2 cellular contexts compared by ENCODE assay signal in genomic region chr6:25637946-25638345, GRCh38.
TF ChIP-seq lines count a peak whose summit lies in the region.

No MANE protein-coding gene starts in this region.

TF ChIP-seq in HCT116, 20 proteins besides CTCF, POLR2A, EP300 and RAD21 (continued from another document):
- TF ChIP-seq REST (IDR thresholded peaks at IDR 0.05; ENCODE audit: low read depth), result peak; percentile 79
- no peak for TF ChIP-seq ATF3 (IDR thresholded peaks at IDR 0.05)
- TF ChIP-seq ZFX (IDR thresholded peaks at IDR 0.05), result no peak
TF ChIP-seq in HCT116: peak in this region for 1.

TF ChIP-seq in WTC11, 78 proteins besides CTCF, POLR2A, EP300 and RAD21 (continued from another document):
- TF ChIP-seq STAT6 (CRISPR knock-in tag; conservative IDR thresholded peaks at IDR 0.05; ENCODE audit: low read depth), result no peak
- no peak for TF ChIP-seq ZNF512 (CRISPR knock-in tag; IDR thresholded peaks at IDR 0.05; ENCODE audit: borderline replicate concordance)
- TF ChIP-seq AFF4 (CRISPR knock-in tag; IDR thresholded peaks at IDR 0.05; ENCODE audit: borderline replicate concordance), result no peak
- no peak for TF ChIP-seq AR (CRISPR knock-in tag; IDR thresholded peaks at IDR 0.05)
- TF ChIP-seq ZNF138 (CRISPR knock-in tag; conservative IDR thresholded peaks at IDR 0.05), result no peak
- no peak for TF ChIP-seq ZNF423 (CRISPR knock-in tag; IDR thresholded peaks at IDR 0.05)
- 0 out of 2 replicates have a peak, but pooled peaks have one; percentile 38 for TF ChIP-seq IRF1 (CRISPR knock-in tag; IDR thresholded peaks at IDR 0.05)
- TF ChIP-seq ATF1 (CRISPR knock-in tag; IDR thresholded peaks at IDR 0.05), result no peak
- no peak for TF ChIP-seq ZNF396 (CRISPR knock-in tag; IDR thresholded peaks at IDR 0.05; ENCODE audit: borderline replicate concordance)
- TF ChIP-seq PRDM15 (CRISPR knock-in tag; IDR thresholded peaks at IDR 0.05), result peak; percentile 22; the same call in 1 of the 2 replicates
- no peak for TF ChIP-seq E2F1 (CRISPR knock-in tag; IDR thresholded peaks at IDR 0.05)
- TF ChIP-seq EMX1 (CRISPR knock-in tag; IDR thresholded peaks at IDR 0.05), result no peak
- no peak for TF ChIP-seq FOXP1 (CRISPR knock-in tag; IDR thresholded peaks at IDR 0.05; ENCODE audit: borderline replicate concordance)
- peak; percentile 81 for TF ChIP-seq FOXP4 (CRISPR knock-in tag; IDR thresholded peaks at IDR 0.05)
- TF ChIP-seq RELA (CRISPR knock-in tag; IDR thresholded peaks at IDR 0.05; ENCODE audit: borderline replicate concordance), result 0 out of 2 replicates have a peak, but pooled peaks have one; percentile 54
TF ChIP-seq in WTC11: peak in this region for 5.
